28 cellular contexts compared by ENCODE assay signal in genomic region chr6:52243282-52243893, GRCh38. TPM values are rescaled to one million over a fixed set of nuclear protein-coding genes. Genes with fewer than 3 reads are reported as not detected.
A peak's percentile ranks its signal among the peaks of the same experiment; 100 is the strongest.
DNase-seq lines count a peak whose midpoint lies in the region; ATAC-seq, FAIRE-seq and TF ChIP-seq lines count a peak whose summit lies in the region.
"Had no signal": no experiment of that assay in that cellular context is flagged by ENCODE, and none has a peak within 500 bp of the region (broad histone marks: within the 10 kb centered on the region; RNA-seq: fewer than 3 reads in every experiment).

No MANE protein-coding gene starts in this region.

- H3K4me3 Mint-ChIP-seq in activated T-helper 17 cell treated with anti-CD3 and anti-CD28 coated beads, Interleukin-2, amount 50 U/mL, for 72 hours: no peak overlapping the region
- H3K4me3 Mint-ChIP-seq: activated CD8-positive, alpha-beta T cell treated with anti-CD3 and anti-CD28 coated beads, Interleukin-2, amount 10 ng/mL, durations not matched to agents 7 days and 5 days; activated naive CD4-positive, alpha-beta T cell treated with anti-CD3 and anti-CD28 coated beads for 36 hours; CD4-positive, alpha-beta memory T cell; stimulated activated effector memory CD8-positive, alpha-beta T cell treated with anti-CD3 and anti-CD28 coated beads, Interleukin-12 subunit alpha, Interleukin-12 subunit beta, amount 100 ng/mL, for 72 hours had no signal

- no peaks in the 10 kb centered on the region for H3K9me3 Mint-ChIP-seq in activated T-helper 17 cell treated with anti-CD3 and anti-CD28 coated beads, Interleukin-2, amount 50 U/mL, for 72 hours
- H3K9me3 Mint-ChIP-seq: activated naive CD4-positive, alpha-beta T cell treated with anti-CD3 and anti-CD28 coated beads for 36 hours; stimulated activated effector memory CD8-positive, alpha-beta T cell treated with anti-CD3 and anti-CD28 coated beads, Interleukin-12 subunit alpha, Interleukin-12 subunit beta, amount 100 ng/mL, for 72 hours had no signal

- no peaks in the 10 kb centered on the region for H3K36me3 Mint-ChIP-seq in activated T-helper 17 cell treated with anti-CD3 and anti-CD28 coated beads, Interleukin-2, amount 50 U/mL, for 72 hours (ENCODE audit: low read depth)
- H3K36me3 Mint-ChIP-seq: CD4-positive, alpha-beta memory T cell had no signal

- peaks cover 5% of the 10 kb centered on the region for H3K27me3 Mint-ChIP-seq in activated T-helper 17 cell treated with anti-CD3 and anti-CD28 coated beads, Interleukin-2, amount 50 U/mL, for 72 hours

- no peak for FAIRE-seq in H54 (lab: Jason Lieb, UNC)
- FAIRE-seq: GM12892, keratinocyte had no signal

- H3K27ac Mint-ChIP-seq in activated T-helper 17 cell treated with anti-CD3 and anti-CD28 coated beads, Interleukin-2, amount 50 U/mL, for 72 hours: no peak overlapping the region
- H3K27ac Mint-ChIP-seq: activated CD8-positive, alpha-beta T cell treated with anti-CD3 and anti-CD28 coated beads, Interleukin-2, amount 10 ng/mL, durations not matched to agents 7 days and 5 days; activated naive CD4-positive, alpha-beta T cell treated with anti-CD3 and anti-CD28 coated beads for 36 hours; CD4-positive, alpha-beta memory T cell; stimulated activated effector memory CD8-positive, alpha-beta T cell treated with anti-CD3 and anti-CD28 coated beads, Interleukin-12 subunit alpha, Interleukin-12 subunit beta, amount 100 ng/mL, for 72 hours had no signal

- in situ Hi-C loops in Caki2 (cut with HindIII; ENCODE audit: low pct_unique_long_range_greater_than_20kb, low sequenced_read_pairs): no loop called here

- DNase-seq in Caki2 (ENCODE audit: low read depth) (peak; percentile 42), H4 (ENCODE audit: low spot score) (peak; percentile 52), left colon (no peak), midbrain (lab: John Stamatoyannopoulos, UW) (no peak), H54 (ENCODE audit: insufficient read length, low spot score) (no peak)
- DNase-seq: activated CD4-positive, CD25-positive, alpha-beta regulatory T cell treated with anti-CD3 and anti-CD28 coated beads, Interleukin-2, amount 50 U/mL, for 72 hours; activated CD8-positive, alpha-beta T cell treated with anti-CD3 and anti-CD28 coated beads, Interleukin-2, amount 10 ng/mL, durations not matched to agents 7 days and 5 days; activated naive CD4-positive, alpha-beta T cell treated with anti-CD3 and anti-CD28 coated beads for 36 hours; anterior cingulate cortex; CD4-positive, alpha-beta memory T cell; central memory CD4-positive, alpha-beta T cell; DND-41; NCI-H1694; NCI-H526; psoas muscle; Right ventricle myocardium superior; stimulated activated CD4-positive, alpha-beta T cell treated with anti-CD3 and anti-CD28 coated beads, Interleukin-2, amount 100 ng/mL, for 24 hours; SW 1271 had no signal

- TF ChIP-seq POLR2A in H54 (IDR thresholded peaks at IDR 0.05; ENCODE audit: low read depth, low read length): no peak

- H3K4me1 Mint-ChIP-seq in activated T-helper 17 cell treated with anti-CD3 and anti-CD28 coated beads, Interleukin-2, amount 50 U/mL, for 72 hours: peaks cover 5% of the 10 kb centered on the region
- H3K4me1 Mint-ChIP-seq: stimulated activated effector memory CD8-positive, alpha-beta T cell treated with anti-CD3 and anti-CD28 coated beads, Interleukin-12 subunit alpha, Interleukin-12 subunit beta, amount 100 ng/mL, for 72 hours had no signal

- ATAC-seq in left colon (peak; percentile 26), HG02678 (IDR thresholded peaks at IDR 0.05; ENCODE audit: unreplicated experiment) (no peak)
- ATAC-seq in activated T-helper 17 cell treated with anti-CD3 and anti-CD28 coated beads, Interleukin-2, amount 50 U/mL, for 72 hours (replicated peaks): no peak
- ATAC-seq: activated CD8-positive, alpha-beta T cell treated with anti-CD3 and anti-CD28 coated beads, Interleukin-2, amount 10 ng/mL, durations not matched to agents 7 days and 5 days; gastroesophageal sphincter; psoas muscle; stimulated activated effector memory CD8-positive, alpha-beta T cell treated with anti-CD3 and anti-CD28 coated beads, Interleukin-12 subunit alpha, Interleukin-12 subunit beta, amount 100 ng/mL, for 72 hours had no signal

- intact Hi-C loops in left colon (cut with DNase I, micrococcal nuclease): no loop called here

TF ChIP-seq in PFSK-1, 5 proteins besides CTCF, POLR2A, EP300 and RAD21:
- no peak for TF ChIP-seq FOXP2 (optimal IDR thresholded peaks at IDR 0.05; ENCODE audit: borderline replicate concordance, extremely low read depth, extremely low read length, insufficient read depth)
- TF ChIP-seq POLR2AphosphoS5 (IDR thresholded peaks at IDR 0.05; ENCODE audit: low read depth, low read length): no peak
- TF ChIP-seq SIN3A (IDR thresholded peaks at IDR 0.05; ENCODE audit: borderline replicate concordance, insufficient read depth, low read length): no peak
- TF ChIP-seq, protein P1, sequence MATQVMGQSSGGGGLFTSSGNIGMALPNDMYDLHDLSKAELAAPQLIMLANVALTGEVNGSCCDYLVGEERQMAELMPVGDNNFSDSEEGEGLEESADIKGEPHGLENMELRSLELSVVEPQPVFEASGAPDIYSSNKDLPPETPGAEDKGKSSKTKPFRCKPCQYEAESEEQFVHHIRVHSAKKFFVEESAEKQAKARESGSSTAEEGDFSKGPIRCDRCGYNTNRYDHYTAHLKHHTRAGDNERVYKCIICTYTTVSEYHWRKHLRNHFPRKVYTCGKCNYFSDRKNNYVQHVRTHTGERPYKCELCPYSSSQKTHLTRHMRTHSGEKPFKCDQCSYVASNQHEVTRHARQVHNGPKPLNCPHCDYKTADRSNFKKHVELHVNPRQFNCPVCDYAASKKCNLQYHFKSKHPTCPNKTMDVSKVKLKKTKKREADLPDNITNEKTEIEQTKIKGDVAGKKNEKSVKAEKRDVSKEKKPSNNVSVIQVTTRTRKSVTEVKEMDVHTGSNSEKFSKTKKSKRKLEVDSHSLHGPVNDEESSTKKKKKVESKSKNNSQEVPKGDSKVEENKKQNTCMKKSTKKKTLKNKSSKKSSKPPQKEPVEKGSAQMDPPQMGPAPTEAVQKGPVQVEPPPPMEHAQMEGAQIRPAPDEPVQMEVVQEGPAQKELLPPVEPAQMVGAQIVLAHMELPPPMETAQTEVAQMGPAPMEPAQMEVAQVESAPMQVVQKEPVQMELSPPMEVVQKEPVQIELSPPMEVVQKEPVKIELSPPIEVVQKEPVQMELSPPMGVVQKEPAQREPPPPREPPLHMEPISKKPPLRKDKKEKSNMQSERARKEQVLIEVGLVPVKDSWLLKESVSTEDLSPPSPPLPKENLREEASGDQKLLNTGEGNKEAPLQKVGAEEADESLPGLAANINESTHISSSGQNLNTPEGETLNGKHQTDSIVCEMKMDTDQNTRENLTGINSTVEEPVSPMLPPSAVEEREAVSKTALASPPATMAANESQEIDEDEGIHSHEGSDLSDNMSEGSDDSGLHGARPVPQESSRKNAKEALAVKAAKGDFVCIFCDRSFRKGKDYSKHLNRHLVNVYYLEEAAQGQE (IDR thresholded peaks at IDR 0.05; ENCODE audit: insufficient read depth in 1 of 2, low read depth in 2 of 2, low read length in 2 of 2): peak; percentile 40 to 82; a peak in 2 of 4 replicates
- no peak for TF ChIP-seq TAF1 (IDR thresholded peaks at IDR 0.05; ENCODE audit: borderline replicate concordance, insufficient read depth, low read length)

RNA-seq across cellular contexts. Expression of gene IL17F, which starts 0.9 kb away (rescaled TPM):
- total RNA-seq in Caki2 (2014; rRNA removed; shearing (Covaris generic); ENCODE audit: low replicate concordance): not detected in 2 replicates
- total RNA-seq in H4 (2014; rRNA removed; shearing (Covaris generic)): not detected in 2 replicates
- not detected for polyA plus RNA-seq in PFSK-1 (2012; ENCODE audit: insufficient read length, low read depth)
- not detected for total RNA-seq in left colon
- total RNA-seq in activated T-helper 17 cell treated with anti-CD3 and anti-CD28 coated beads, Interleukin-2, amount 50 U/mL, for 72 hours: 1,000 to 10,000 TPM in 1 of 2 donors, 100 to 1,000 TPM in 1; 295 to 3,317 TPM
- total RNA-seq: activated CD8-positive, alpha-beta T cell treated with anti-CD3 and anti-CD28 coated beads, Interleukin-2, amount 10 ng/mL, durations not matched to agents 7 days and 5 days; CD4-positive, alpha-beta memory T cell; gastroesophageal sphincter; myocyte; OCI-LY7; psoas muscle; Right ventricle myocardium superior had no signal
- polyA plus RNA-seq: CD4-positive, alpha-beta memory T cell; keratinocyte; psoas muscle had no signal

RNA-seq across cellular contexts. Expression of gene MCM3, which starts 41.2 kb away (rescaled TPM):
- total RNA-seq in Caki2 (2014; rRNA removed; shearing (Covaris generic); ENCODE audit: low replicate concordance): 209 and 231 TPM in 2 replicates
- total RNA-seq in H4 (2014; rRNA removed; shearing (Covaris generic)): 157 and 161 TPM in 2 replicates
- polyA plus RNA-seq in PFSK-1 (2012; ENCODE audit: insufficient read length, low read depth): 78.4 TPM
- total RNA-seq in left colon: 10 to 100 TPM; 22.5 to 33.2 TPM
- total RNA-seq in activated T-helper 17 cell treated with anti-CD3 and anti-CD28 coated beads, Interleukin-2, amount 50 U/mL, for 72 hours: 100 to 1,000 TPM; 141 to 247 TPM

RNA-seq across cellular contexts. Expression of gene IL17A, which starts 57.2 kb away (rescaled TPM):
- total RNA-seq in Caki2 (2014; rRNA removed; shearing (Covaris generic); ENCODE audit: low replicate concordance): not detected in 2 replicates
- total RNA-seq in H4 (2014; rRNA removed; shearing (Covaris generic)): not detected in 2 replicates
- not detected for polyA plus RNA-seq in PFSK-1 (2012; ENCODE audit: insufficient read length, low read depth)
- total RNA-seq in left colon: not detected
- total RNA-seq in activated T-helper 17 cell treated with anti-CD3 and anti-CD28 coated beads, Interleukin-2, amount 50 U/mL, for 72 hours: 100 to 1,000 TPM in 1 of 2 donors, 10 to 100 TPM in 1; 45.4 to 141 TPM
- total RNA-seq: activated CD8-positive, alpha-beta T cell treated with anti-CD3 and anti-CD28 coated beads, Interleukin-2, amount 10 ng/mL, durations not matched to agents 7 days and 5 days; CD4-positive, alpha-beta memory T cell; gastroesophageal sphincter; myocyte; OCI-LY7; psoas muscle; Right ventricle myocardium superior; temporal lobe had no signal
- polyA plus RNA-seq: keratinocyte, psoas muscle had no signal

Comparison
In these comparisons a context has a peak if more than half of its experiments do, and no peak if none do; other contexts are left out.
1. DNase-seq: peak in Caki2 (single experiment) and H4 (single experiment); none in left colon (0 of 2), midbrain (single experiment) and H54 (single experiment).
2. RNA of gene IL17F, which starts 0.9 kb away (total RNA-seq): 295 to 3,317 TPM in activated T-helper 17 cell treated with anti-CD3 and anti-CD28 coated beads, Interleukin-2, amount 50 U/mL, for 72 hours; not detected in Caki2, not detected in H4 and not detected in left colon; every median in the first group is over 100 times any median in the second.
3. RNA of gene IL17A, which starts 57.2 kb away (total RNA-seq): 45.4 to 141 TPM in activated T-helper 17 cell treated with anti-CD3 and anti-CD28 coated beads, Interleukin-2, amount 50 U/mL, for 72 hours; not detected in Caki2, not detected in H4 and not detected in left colon; every median in the first group is over 10 times any median in the second.